In the genomic region with DNA sequence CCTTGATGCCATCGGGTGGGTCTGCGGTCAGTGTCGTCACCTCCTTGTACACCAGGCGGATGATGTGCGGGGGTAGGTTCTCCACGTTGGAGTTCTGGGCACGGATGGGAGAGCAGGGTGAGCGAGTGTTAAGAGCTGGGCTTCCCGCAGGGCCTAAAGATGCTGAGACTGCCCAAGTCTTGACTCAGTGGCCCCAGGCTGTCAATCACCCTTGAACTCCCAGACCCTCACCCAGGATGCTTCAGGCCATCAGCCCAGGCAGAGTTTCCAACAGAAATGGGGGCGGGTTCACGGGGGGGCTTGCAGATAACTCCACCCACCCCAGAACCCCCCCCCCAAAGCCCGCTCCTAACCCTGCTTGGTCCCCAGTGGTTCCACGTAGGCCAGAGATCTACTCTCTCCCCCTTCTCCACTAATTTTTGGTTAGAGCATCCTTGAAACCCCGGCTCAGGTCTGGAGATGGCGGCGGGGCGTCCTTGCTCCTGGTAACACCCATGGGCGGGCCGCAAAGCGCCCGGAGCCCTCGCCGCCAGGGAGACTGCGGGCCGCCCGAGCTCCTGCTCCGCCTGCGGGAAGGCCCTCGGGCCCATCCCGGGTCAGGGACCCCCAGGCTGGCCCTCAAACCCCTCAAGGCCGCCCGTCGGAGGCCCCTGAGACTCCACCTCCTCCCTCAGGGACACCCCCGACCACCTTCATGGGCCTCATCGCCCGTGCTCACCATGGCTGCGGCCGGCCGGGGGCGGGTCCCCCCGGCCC, we compare ENCODE assay signal across 1 cellular context.
TF ChIP-seq lines count a peak whose summit lies in the region.

No MANE protein-coding gene starts in this region.

TF ChIP-seq in A549, 52 proteins besides CTCF, POLR2A, EP300 and RAD21:
- TF ChIP-seq RNF2 (IDR thresholded peaks at IDR 0.05; ENCODE audit: borderline replicate concordance, low read depth): no peak
- TF ChIP-seq MAX (IDR thresholded peaks at IDR 0.05): peak; percentile 26
